8 cellular contexts compared by ENCODE assay signal in the genomic region with DNA sequence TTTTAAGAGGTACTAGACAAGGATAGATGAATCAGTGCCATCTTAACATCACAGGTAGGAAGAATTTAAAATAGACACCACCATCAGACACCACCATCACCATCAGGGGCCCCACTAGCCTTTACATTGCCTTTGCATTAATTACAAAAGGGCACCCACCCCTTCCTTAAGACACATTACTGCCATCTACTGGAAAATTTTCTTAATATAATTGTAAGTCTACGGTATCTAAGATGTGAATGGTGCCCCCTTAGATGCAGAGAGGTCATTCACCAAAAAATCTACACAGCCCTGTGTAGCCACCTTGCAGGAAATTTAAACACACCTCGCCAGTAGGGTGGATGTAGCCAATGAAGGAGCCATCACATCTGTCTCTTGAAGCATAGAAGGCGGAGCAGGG.
DNase-seq lines count a peak whose midpoint lies in the region; ATAC-seq, FAIRE-seq and TF ChIP-seq lines count a peak whose summit lies in the region.

No MANE protein-coding gene starts in this region.

- TF ChIP-seq POLR2A in endothelial cell of umbilical vein (IDR thresholded peaks at IDR 0.05; ENCODE audit: low read depth, low read length): no peak

- H3K9ac ChIP-seq in endothelial cell of umbilical vein (replicated peaks; ENCODE audit: extremely low read depth, insufficient read depth, low read length): no peak overlapping the region

- peak; percentile 54 for FAIRE-seq in endothelial cell of umbilical vein (lab: Jason Lieb, UNC)

- DNase-seq in ACHN (peak; percentile 17), GM03348 (ENCODE audit: low spot score) (peak; percentile 15), NCI-H460 (ENCODE audit: extremely low read depth, low read depth) (peak; percentile 20), endothelial cell of umbilical vein (ENCODE audit: low read depth, low spot score) (peak; percentile 1)
- no peak for DNase-seq in NK-92 treated with Interleukin-12 subunit alpha and Interleukin-12 subunit beta, amount 100 ng/mL, for 24 hours (lab: John Stamatoyannopoulos, UW)

- no peaks in the 10 kb centered on the region for H3K9me3 ChIP-seq in endothelial cell of umbilical vein (replicated peaks; ENCODE audit: control insufficient read depth, insufficient read depth, low read length)

- no peak overlapping the region for H3K27ac ChIP-seq in endothelial cell of umbilical vein (ENCODE audit: insufficient read depth, low read depth, low read length)

- in situ Hi-C loops in ACHN (cut with HindIII; ENCODE audit: low pct_ligation_motif_present, low pct_unique_long_range_greater_than_20kb, low sequenced_read_pairs): no loop called here

- no peak for ATAC-seq in GM21576 (IDR thresholded peaks at IDR 0.05; ENCODE audit: unreplicated experiment)
- no peak for ATAC-seq in HG03039 (IDR thresholded peaks at IDR 0.05; ENCODE audit: unreplicated experiment)
- no peak for ATAC-seq in GM21381 (IDR thresholded peaks at IDR 0.05; ENCODE audit: unreplicated experiment)

- CTCF ChIA-PET in endothelial cell of umbilical vein (lab: Charles Lee): interaction anchor here (2.5 kb wide), 1 partner anchor 218 kb away, joined by 17 read pairs; no protein-coding TSS in a partner anchor

- no peak for TF ChIP-seq CTCF in endothelial cell of umbilical vein (IDR thresholded peaks at IDR 0.05; ENCODE audit: extremely low read depth in 1 of 2, insufficient read depth in 1 of 2, low read depth in 1 of 2, low read length in 2 of 2)

- intact Hi-C loops in endothelial cell of umbilical vein (cut with micrococcal nuclease): loop anchor here (1.0 to 5.0 kb wide), 3 partner anchors 217 to 323 kb away; no protein-coding TSS in a partner anchor

- POLR2A ChIA-PET in endothelial cell of umbilical vein (lab: Charles Lee): no interaction called here

- no peaks in the 10 kb centered on the region for H3K9me1 ChIP-seq in endothelial cell of umbilical vein (replicated peaks; ENCODE audit: control insufficient read depth, extremely low read depth, insufficient read depth, low read length)

- BruUV-seq in endothelial cell of umbilical vein (replicated peaks; lab: Mats Ljungman, UMichigan): no TSS peak

- H2AFZ ChIP-seq in endothelial cell of umbilical vein (ENCODE audit: low read depth, low read length): no peak overlapping the region

- H3K4me3 ChIP-seq in endothelial cell of umbilical vein (replicated peaks in 1 of 3; ENCODE audit: insufficient read depth in 1 of 3, low read depth in 1 of 3, low read length in 3 of 3): no peak overlapping the region

- no peaks in the 10 kb centered on the region for H4K20me1 ChIP-seq in endothelial cell of umbilical vein (replicated peaks; ENCODE audit: control insufficient read depth, extremely low read depth, insufficient read depth, low read length)

- no peaks in the 10 kb centered on the region for H3K36me3 ChIP-seq in endothelial cell of umbilical vein (ENCODE audit: control insufficient read depth in 2 of 2, extremely low read depth in 1 of 2, insufficient read depth in 2 of 2, low read length in 2 of 2)

- dilution Hi-C loops in endothelial cell of umbilical vein (cut with MboI; ENCODE audit: extremely low pct_ligation_motif_present, low sequenced_read_pairs): no loop called here

- H3K4me2 ChIP-seq in endothelial cell of umbilical vein (ENCODE audit: insufficient read depth, low read length): no peak overlapping the region

- H3K4me1 ChIP-seq in endothelial cell of umbilical vein (ENCODE audit: control insufficient read depth, extremely low read depth, insufficient read depth, low read length): no peaks in the 10 kb centered on the region

- no peaks in the 10 kb centered on the region for H3K79me2 ChIP-seq in endothelial cell of umbilical vein (ENCODE audit: control insufficient read depth, insufficient read depth, low read length)

- peaks cover 0 to 2% of the 10 kb centered on the region in 2 experiments for H3K27me3 ChIP-seq in endothelial cell of umbilical vein (ENCODE audit: control insufficient read depth in 2 of 2, insufficient read depth in 2 of 2, low read length in 2 of 2)

TF ChIP-seq in endothelial cell of umbilical vein, 7 proteins besides CTCF, POLR2A, EP300 and RAD21:
- TF ChIP-seq, protein P1, sequence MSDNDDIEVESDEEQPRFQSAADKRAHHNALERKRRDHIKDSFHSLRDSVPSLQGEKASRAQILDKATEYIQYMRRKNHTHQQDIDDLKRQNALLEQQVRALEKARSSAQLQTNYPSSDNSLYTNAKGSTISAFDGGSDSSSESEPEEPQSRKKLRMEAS (IDR thresholded peaks at IDR 0.05; ENCODE audit: insufficient read depth, insufficient read length): no peak
- TF ChIP-seq POLR2AphosphoS5 (IDR thresholded peaks at IDR 0.05; ENCODE audit: insufficient read depth, low read depth, low read length) (no peak), EZH2 (IDR thresholded peaks at IDR 0.05; ENCODE audit: borderline replicate concordance, low read depth, low read length, severe bottlenecking) (no peak), FOS (IDR thresholded peaks at IDR 0.05; ENCODE audit: borderline replicate concordance, insufficient read depth, low read length) (no peak), MYC (IDR thresholded peaks at IDR 0.05; ENCODE audit: low read depth, low read length) (no peak), JUN (IDR thresholded peaks at IDR 0.05; ENCODE audit: borderline replicate concordance, insufficient read depth, insufficient read length, low read depth) (no peak), GATA2 (IDR thresholded peaks at IDR 0.05; ENCODE audit: insufficient read depth, insufficient read length, low read depth, low read length) (no peak)
